Comparison of ENCODE assay signal across 1 cellular context in genomic region chr14:103847954-103848719, GRCh38.
A peak's percentile ranks its signal among the peaks of the same experiment; 100 is the strongest.
TF ChIP-seq lines count a peak whose summit lies in the region.

No MANE protein-coding gene starts in this region.

TF ChIP-seq in HepG2, 621 proteins besides CTCF, POLR2A, EP300 and RAD21 (continued from another document and continues in another):
- TF ChIP-seq ZBTB49 (CRISPR knock-in tag; IDR thresholded peaks at IDR 0.05; ENCODE audit: borderline replicate concordance), result no peak
- no peak for TF ChIP-seq CEBPB (IDR thresholded peaks at IDR 0.05; ENCODE audit: borderline replicate concordance, low read depth, low read length)
- peak; percentile 92; the same call in 1 of the 2 replicates for TF ChIP-seq CSRNP1 (CRISPR knock-in tag; IDR thresholded peaks at IDR 0.05)
- TF ChIP-seq TFDP1 (CRISPR knock-in tag; IDR thresholded peaks at IDR 0.05; ENCODE audit: borderline replicate concordance), result 0 out of 2 replicates have a peak, but pooled peaks have one; percentile 41
- TF ChIP-seq ZNF296 (CRISPR knock-in tag; conservative IDR thresholded peaks at IDR 0.05), result no peak
- TF ChIP-seq ZNF234 (CRISPR knock-in tag; conservative IDR thresholded peaks at IDR 0.05), result no peak
- TF ChIP-seq ZNF260 (CRISPR knock-in tag; IDR thresholded peaks at IDR 0.05; ENCODE audit: borderline replicate concordance, low read depth), result no peak
- no peak for TF ChIP-seq HOMEZ (CRISPR knock-in tag; IDR thresholded peaks at IDR 0.05; ENCODE audit: low read depth)
- no peak for TF ChIP-seq KMT2B (CRISPR knock-in tag; IDR thresholded peaks at IDR 0.05)
- TF ChIP-seq MXI1 (IDR thresholded peaks at IDR 0.05; ENCODE audit: borderline replicate concordance, low read depth, low read length), result no peak; the same call in 2 of the 3 replicates
- TF ChIP-seq SAP130 (CRISPR knock-in tag; IDR thresholded peaks at IDR 0.05; ENCODE audit: low read depth), result peak; percentile 53; the same call in 1 of the 2 replicates
- TF ChIP-seq ZNF235 (CRISPR knock-in tag; IDR thresholded peaks at IDR 0.05; ENCODE audit: borderline replicate concordance), result no peak
- no peak for TF ChIP-seq DBP (CRISPR knock-in tag; IDR thresholded peaks at IDR 0.05; ENCODE audit: not compliant biosample characterization)
- TF ChIP-seq ZNF883 (CRISPR knock-in tag; IDR thresholded peaks at IDR 0.05; ENCODE audit: not compliant biosample characterization), result no peak
- no peak for TF ChIP-seq EED (CRISPR knock-in tag; IDR thresholded peaks at IDR 0.05)
- TF ChIP-seq ZNF777 (CRISPR knock-in tag; IDR thresholded peaks at IDR 0.05), result peak; percentile 83
- TF ChIP-seq ZFP36 (IDR thresholded peaks at IDR 0.05; ENCODE audit: borderline replicate concordance, low read depth, low read length, partially characterized antibody), result no peak
- no peak for TF ChIP-seq U2AF2 (IDR thresholded peaks at IDR 0.05; ENCODE audit: low read depth, low read length)
- no peak for TF ChIP-seq TAF15 (IDR thresholded peaks at IDR 0.05; ENCODE audit: low read depth, low read length, poor library complexity, severe bottlenecking)
- 0 out of 2 replicates have a peak, but pooled peaks have one; percentile 29 for TF ChIP-seq ARID2 (CRISPR knock-in tag; IDR thresholded peaks at IDR 0.05; ENCODE audit: borderline replicate concordance)
- TF ChIP-seq ZNF253 (CRISPR knock-in tag; IDR thresholded peaks at IDR 0.05; ENCODE audit: borderline replicate concordance), result no peak
- TF ChIP-seq ZNF33A (CRISPR knock-in tag; IDR thresholded peaks at IDR 0.05; ENCODE audit: borderline replicate concordance), result no peak
- TF ChIP-seq ZMYM4 (CRISPR knock-in tag; IDR thresholded peaks at IDR 0.05), result no peak
- TF ChIP-seq ZNF597 (CRISPR knock-in tag; IDR thresholded peaks at IDR 0.05), result no peak
- no peak for TF ChIP-seq GTF3A (CRISPR knock-in tag; conservative IDR thresholded peaks at IDR 0.05)
- TF ChIP-seq GPN1 (CRISPR knock-in tag; IDR thresholded peaks at IDR 0.05; ENCODE audit: borderline replicate concordance), result no peak
- TF ChIP-seq GTF2F1 (IDR thresholded peaks at IDR 0.05; ENCODE audit: low read length), result no peak
- no peak; the same call in 1 of the 2 replicates for TF ChIP-seq CAMTA2 (CRISPR knock-in tag; IDR thresholded peaks at IDR 0.05; ENCODE audit: borderline replicate concordance)
- TF ChIP-seq ZNF142 (CRISPR knock-in tag; IDR thresholded peaks at IDR 0.05), result no peak
- TF ChIP-seq POGK (CRISPR knock-in tag; conservative IDR thresholded peaks at IDR 0.05), result no peak
- no peak for TF ChIP-seq ATF3 (CRISPR knock-in tag; IDR thresholded peaks at IDR 0.05)
- no peak; the same call in 1 of the 2 replicates for TF ChIP-seq HMG20B (CRISPR knock-in tag; conservative IDR thresholded peaks at IDR 0.05)
- no peak for TF ChIP-seq ZNF276 (CRISPR knock-in tag; IDR thresholded peaks at IDR 0.05; ENCODE audit: low read depth)
- no peak for TF ChIP-seq SMC3 (IDR thresholded peaks at IDR 0.05; ENCODE audit: low read length)
- TF ChIP-seq ZNF768 (CRISPR knock-in tag; IDR thresholded peaks at IDR 0.05), result no peak; the same call in 1 of the 2 replicates
- no peak for TF ChIP-seq TCF12 (IDR thresholded peaks at IDR 0.05)
- TF ChIP-seq TCF12 (CRISPR knock-in tag; IDR thresholded peaks at IDR 0.05), result peak; percentile 20; the same call in 1 of the 2 replicates
- no peak for TF ChIP-seq NFIC (IDR thresholded peaks at IDR 0.05; ENCODE audit: low read length)
- TF ChIP-seq KAT2B (IDR thresholded peaks at IDR 0.05; ENCODE audit: borderline replicate concordance, low read depth, low read length), result no peak
- no peak for TF ChIP-seq ZNF337 (CRISPR knock-in tag; IDR thresholded peaks at IDR 0.05; ENCODE audit: borderline replicate concordance, low read depth)
- no peak for TF ChIP-seq CEBPG (CRISPR knock-in tag; IDR thresholded peaks at IDR 0.05)
- TF ChIP-seq ZNF230 (CRISPR knock-in tag; IDR thresholded peaks at IDR 0.05), result no peak
- TF ChIP-seq PLRG1 (conservative IDR thresholded peaks at IDR 0.05), result no peak
- TF ChIP-seq ZNF83 (CRISPR knock-in tag; IDR thresholded peaks at IDR 0.05; ENCODE audit: borderline replicate concordance), result no peak
- TF ChIP-seq ZEB1 (IDR thresholded peaks at IDR 0.05; ENCODE audit: insufficient replicate concordance, low read depth), result peak; percentile 51
- TF ChIP-seq ZNF713 (CRISPR knock-in tag; IDR thresholded peaks at IDR 0.05), result 0 out of 2 replicates have a peak, but pooled peaks have one; percentile 18
